Comparison of ENCODE assay signal across 2 cellular contexts in the genomic region with DNA sequence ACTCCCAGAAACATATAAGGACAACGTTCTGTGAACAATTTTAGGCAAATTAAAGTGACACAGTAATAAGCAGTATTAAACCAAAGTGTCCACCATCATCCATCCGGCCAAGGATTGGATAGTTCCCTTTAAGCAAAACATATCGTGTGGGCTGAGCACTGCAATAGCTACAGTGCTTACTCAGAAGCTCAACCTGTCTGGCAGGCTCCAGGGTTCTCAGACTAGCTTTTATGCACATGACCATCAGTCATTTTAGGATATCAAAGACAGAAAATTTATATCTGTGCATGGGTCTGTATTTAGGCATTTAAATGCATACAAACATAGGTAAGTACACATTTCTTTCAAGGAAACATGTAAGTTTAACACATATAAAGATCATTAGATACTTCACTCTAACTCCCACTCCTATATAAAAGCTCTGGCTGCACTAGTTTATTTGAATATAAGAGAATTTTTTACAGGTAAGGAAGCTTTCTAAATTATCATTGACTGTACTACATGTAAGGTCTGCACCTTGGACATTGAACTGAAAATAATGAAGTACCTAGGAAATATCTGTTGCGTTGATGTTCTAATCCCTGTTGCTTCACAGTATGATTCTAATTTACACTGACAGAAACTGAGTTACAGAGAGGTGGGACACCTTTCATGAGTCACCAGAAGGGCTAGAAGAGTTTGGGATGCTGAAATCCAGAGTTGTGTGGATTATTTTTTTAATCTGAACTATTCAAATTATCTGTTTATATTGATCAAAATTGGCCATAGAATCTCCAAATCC.
TF ChIP-seq lines count a peak whose summit lies in the region.

No MANE protein-coding gene starts in this region.

TF ChIP-seq in liver, 16 proteins besides CTCF, POLR2A, EP300 and RAD21 (continued from another document):
- TF ChIP-seq, protein P1, sequence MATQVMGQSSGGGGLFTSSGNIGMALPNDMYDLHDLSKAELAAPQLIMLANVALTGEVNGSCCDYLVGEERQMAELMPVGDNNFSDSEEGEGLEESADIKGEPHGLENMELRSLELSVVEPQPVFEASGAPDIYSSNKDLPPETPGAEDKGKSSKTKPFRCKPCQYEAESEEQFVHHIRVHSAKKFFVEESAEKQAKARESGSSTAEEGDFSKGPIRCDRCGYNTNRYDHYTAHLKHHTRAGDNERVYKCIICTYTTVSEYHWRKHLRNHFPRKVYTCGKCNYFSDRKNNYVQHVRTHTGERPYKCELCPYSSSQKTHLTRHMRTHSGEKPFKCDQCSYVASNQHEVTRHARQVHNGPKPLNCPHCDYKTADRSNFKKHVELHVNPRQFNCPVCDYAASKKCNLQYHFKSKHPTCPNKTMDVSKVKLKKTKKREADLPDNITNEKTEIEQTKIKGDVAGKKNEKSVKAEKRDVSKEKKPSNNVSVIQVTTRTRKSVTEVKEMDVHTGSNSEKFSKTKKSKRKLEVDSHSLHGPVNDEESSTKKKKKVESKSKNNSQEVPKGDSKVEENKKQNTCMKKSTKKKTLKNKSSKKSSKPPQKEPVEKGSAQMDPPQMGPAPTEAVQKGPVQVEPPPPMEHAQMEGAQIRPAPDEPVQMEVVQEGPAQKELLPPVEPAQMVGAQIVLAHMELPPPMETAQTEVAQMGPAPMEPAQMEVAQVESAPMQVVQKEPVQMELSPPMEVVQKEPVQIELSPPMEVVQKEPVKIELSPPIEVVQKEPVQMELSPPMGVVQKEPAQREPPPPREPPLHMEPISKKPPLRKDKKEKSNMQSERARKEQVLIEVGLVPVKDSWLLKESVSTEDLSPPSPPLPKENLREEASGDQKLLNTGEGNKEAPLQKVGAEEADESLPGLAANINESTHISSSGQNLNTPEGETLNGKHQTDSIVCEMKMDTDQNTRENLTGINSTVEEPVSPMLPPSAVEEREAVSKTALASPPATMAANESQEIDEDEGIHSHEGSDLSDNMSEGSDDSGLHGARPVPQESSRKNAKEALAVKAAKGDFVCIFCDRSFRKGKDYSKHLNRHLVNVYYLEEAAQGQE (IDR thresholded peaks at IDR 0.05) = no peak
- no peak for TF ChIP-seq GABPA (IDR thresholded peaks at IDR 0.05 in 1 of 2, conservative IDR thresholded peaks at IDR 0.05 in 1 of 2)
- TF ChIP-seq JUND (IDR thresholded peaks at IDR 0.05) = peak in 1 of 2 donors; percentile 34
TF ChIP-seq in liver: peak in this region for 2.

TF ChIP-seq in HepG2, 621 proteins besides CTCF, POLR2A, EP300 and RAD21 (continued from another document):
- TF ChIP-seq, protein P1 (IDR thresholded peaks at IDR 0.05; ENCODE audit: borderline replicate concordance in 1 of 2, low read depth in 1 of 2, low read length in 2 of 2) = no peak
- TF ChIP-seq ZNF747 (CRISPR knock-in tag; IDR thresholded peaks at IDR 0.05; ENCODE audit: borderline replicate concordance) = no peak
- TF ChIP-seq, protein P2, sequence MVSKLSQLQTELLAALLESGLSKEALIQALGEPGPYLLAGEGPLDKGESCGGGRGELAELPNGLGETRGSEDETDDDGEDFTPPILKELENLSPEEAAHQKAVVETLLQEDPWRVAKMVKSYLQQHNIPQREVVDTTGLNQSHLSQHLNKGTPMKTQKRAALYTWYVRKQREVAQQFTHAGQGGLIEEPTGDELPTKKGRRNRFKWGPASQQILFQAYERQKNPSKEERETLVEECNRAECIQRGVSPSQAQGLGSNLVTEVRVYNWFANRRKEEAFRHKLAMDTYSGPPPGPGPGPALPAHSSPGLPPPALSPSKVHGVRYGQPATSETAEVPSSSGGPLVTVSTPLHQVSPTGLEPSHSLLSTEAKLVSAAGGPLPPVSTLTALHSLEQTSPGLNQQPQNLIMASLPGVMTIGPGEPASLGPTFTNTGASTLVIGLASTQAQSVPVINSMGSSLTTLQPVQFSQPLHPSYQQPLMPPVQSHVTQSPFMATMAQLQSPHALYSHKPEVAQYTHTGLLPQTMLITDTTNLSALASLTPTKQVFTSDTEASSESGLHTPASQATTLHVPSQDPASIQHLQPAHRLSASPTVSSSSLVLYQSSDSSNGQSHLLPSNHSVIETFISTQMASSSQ (IDR thresholded peaks at IDR 0.05; ENCODE audit: low read depth) = no peak
- TF ChIP-seq, protein P2 (CRISPR knock-in tag; IDR thresholded peaks at IDR 0.05; ENCODE audit: borderline replicate concordance) = no peak
- no peak for TF ChIP-seq ZNF605 (CRISPR knock-in tag; IDR thresholded peaks at IDR 0.05)
- TF ChIP-seq, protein P3, sequence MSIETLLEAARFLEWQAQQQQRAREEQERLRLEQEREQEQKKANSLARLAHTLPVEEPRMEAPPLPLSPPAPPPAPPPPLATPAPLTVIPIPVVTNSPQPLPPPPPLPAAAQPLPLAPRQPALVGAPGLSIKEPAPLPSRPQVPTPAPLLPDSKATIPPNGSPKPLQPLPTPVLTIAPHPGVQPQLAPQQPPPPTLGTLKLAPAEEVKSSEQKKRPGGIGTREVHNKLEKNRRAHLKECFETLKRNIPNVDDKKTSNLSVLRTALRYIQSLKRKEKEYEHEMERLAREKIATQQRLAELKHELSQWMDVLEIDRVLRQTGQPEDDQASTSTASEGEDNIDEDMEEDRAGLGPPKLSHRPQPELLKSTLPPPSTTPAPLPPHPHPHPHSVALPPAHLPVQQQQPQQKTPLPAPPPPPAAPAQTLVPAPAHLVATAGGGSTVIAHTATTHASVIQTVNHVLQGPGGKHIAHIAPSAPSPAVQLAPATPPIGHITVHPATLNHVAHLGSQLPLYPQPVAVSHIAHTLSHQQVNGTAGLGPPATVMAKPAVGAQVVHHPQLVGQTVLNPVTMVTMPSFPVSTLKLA (IDR thresholded peaks at IDR 0.05) = no peak
- no peak for TF ChIP-seq NFRKB (IDR thresholded peaks at IDR 0.05)
- no peak for TF ChIP-seq HNRNPUL1 (IDR thresholded peaks at IDR 0.05; ENCODE audit: low read depth, low read length)
- no peak for TF ChIP-seq PAX8 (CRISPR knock-in tag; IDR thresholded peaks at IDR 0.05; ENCODE audit: borderline replicate concordance)
- TF ChIP-seq, protein P4, sequence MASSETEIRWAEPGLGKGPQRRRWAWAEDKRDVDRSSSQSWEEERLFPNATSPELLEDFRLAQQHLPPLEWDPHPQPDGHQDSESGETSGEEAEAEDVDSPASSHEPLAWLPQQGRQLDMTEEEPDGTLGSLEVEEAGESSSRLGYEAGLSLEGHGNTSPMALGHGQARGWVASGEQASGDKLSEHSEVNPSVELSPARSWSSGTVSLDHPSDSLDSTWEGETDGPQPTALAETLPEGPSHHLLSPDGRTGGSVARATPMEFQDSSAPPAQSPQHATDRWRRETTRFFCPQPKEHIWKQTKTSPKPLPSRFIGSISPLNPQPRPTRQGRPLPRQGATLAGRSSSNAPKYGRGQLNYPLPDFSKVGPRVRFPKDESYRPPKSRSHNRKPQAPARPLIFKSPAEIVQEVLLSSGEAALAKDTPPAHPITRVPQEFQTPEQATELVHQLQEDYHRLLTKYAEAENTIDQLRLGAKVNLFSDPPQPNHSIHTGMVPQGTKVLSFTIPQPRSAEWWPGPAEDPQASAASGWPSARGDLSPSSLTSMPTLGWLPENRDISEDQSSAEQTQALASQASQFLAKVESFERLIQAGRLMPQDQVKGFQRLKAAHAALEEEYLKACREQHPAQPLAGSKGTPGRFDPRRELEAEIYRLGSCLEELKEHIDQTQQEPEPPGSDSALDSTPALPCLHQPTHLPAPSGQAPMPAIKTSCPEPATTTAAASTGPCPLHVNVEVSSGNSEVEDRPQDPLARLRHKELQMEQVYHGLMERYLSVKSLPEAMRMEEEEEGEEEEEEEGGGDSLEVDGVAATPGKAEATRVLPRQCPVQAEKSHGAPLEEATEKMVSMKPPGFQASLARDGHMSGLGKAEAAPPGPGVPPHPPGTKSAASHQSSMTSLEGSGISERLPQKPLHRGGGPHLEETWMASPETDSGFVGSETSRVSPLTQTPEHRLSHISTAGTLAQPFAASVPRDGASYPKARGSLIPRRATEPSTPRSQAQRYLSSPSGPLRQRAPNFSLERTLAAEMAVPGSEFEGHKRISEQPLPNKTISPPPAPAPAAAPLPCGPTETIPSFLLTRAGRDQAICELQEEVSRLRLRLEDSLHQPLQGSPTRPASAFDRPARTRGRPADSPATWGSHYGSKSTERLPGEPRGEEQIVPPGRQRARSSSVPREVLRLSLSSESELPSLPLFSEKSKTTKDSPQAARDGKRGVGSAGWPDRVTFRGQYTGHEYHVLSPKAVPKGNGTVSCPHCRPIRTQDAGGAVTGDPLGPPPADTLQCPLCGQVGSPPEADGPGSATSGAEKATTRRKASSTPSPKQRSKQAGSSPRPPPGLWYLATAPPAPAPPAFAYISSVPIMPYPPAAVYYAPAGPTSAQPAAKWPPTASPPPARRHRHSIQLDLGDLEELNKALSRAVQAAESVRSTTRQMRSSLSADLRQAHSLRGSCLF (CRISPR knock-in tag; IDR thresholded peaks at IDR 0.05; ENCODE audit: borderline replicate concordance) = no peak
